8 cellular contexts compared by ENCODE assay signal in genomic region chr9:130694205-130694604, GRCh38. TPM values are rescaled to one million over a fixed set of nuclear protein-coding genes. Genes with fewer than 3 reads are reported as not detected.
DNase-seq lines count a peak whose midpoint lies in the region; ATAC-seq and TF ChIP-seq lines count a peak whose summit lies in the region.

No MANE protein-coding gene starts in this region.

- H3K4ac ChIP-seq in neuronal stem cell (ENCODE audit: low read length): no peak overlapping the region

- H3K9me3 ChIP-seq in DND-41 (ENCODE audit: insufficient read depth, low read length, severe bottlenecking): no peaks in the 10 kb centered on the region
- H3K9me3 ChIP-seq in OCI-LY1 (ENCODE audit: low read length): no peaks in the 10 kb centered on the region; the same call in 1 of the 2 replicates
- H3K9me3 ChIP-seq in effector memory CD4-positive, alpha-beta T cell (ENCODE audit: control insufficient read depth, low read length): no peaks in the 10 kb centered on the region
- H3K9me3 ChIP-seq in neuronal stem cell (replicated peaks in 1 of 2; ENCODE audit: control insufficient read depth in 2 of 2, insufficient read depth in 1 of 2, low read depth in 1 of 2, low read length in 2 of 2): no peaks in the 10 kb centered on the region

- H3K4me1 ChIP-seq in DND-41 (ENCODE audit: insufficient read depth, low read length) (peaks cover 35% of the 10 kb centered on the region), OCI-LY1 (ENCODE audit: insufficient read depth, low read length, severe bottlenecking) (peaks cover 26% of the 10 kb centered on the region), neuronal stem cell (ENCODE audit: control insufficient read depth in 2 of 2, insufficient read depth in 1 of 2, low read depth in 1 of 2, low read length in 2 of 2) (peaks cover 5 to 9% of the 10 kb centered on the region in 2 donors)
- peaks cover 12% of the 10 kb centered on the region for H3K4me1 ChIP-seq in effector memory CD4-positive, alpha-beta T cell (ENCODE audit: control insufficient read depth, insufficient read depth, low read length, poor library complexity, severe bottlenecking)

- no peaks in the 10 kb centered on the region for H3K9me2 ChIP-seq in OCI-LY1 (ENCODE audit: low read depth, low read length)

- no peak overlapping the region for H3K18ac ChIP-seq in neuronal stem cell (ENCODE audit: low read length)

- no CpG with 5 or more reads among the region's 8 CpGs for WGBS in neuronal stem cell (ENCODE audit: extremely low coverage in 2 of 2, insufficient read length in 2 of 2, insufficient replicate concordance in 1 of 2), 2 donors

- H3K79me2 ChIP-seq in DND-41 (ENCODE audit: insufficient read depth, low read length): peaks cover 53% of the 10 kb centered on the region
- peaks cover 19% of the 10 kb centered on the region for H3K79me2 ChIP-seq in OCI-LY1 (ENCODE audit: insufficient read depth, low read length)

- H3K4me2 ChIP-seq in DND-41 (ENCODE audit: insufficient read depth, low read length): peak overlapping the region; percentile 71
- H3K4me2 ChIP-seq in OCI-LY1 (ENCODE audit: low read length): peak overlapping the region; percentile 80
- peak overlapping the region; percentile 67 for H3K4me2 ChIP-seq in neuronal stem cell (ENCODE audit: insufficient read depth, low read length, poor library complexity, severe bottlenecking)

- no peaks in the 10 kb centered on the region for H3K27me3 ChIP-seq in DND-41 (ENCODE audit: insufficient read depth, low read length, poor library complexity)
- H3K27me3 ChIP-seq in OCI-LY1 (ENCODE audit: insufficient read depth, low read length): no peaks in the 10 kb centered on the region
- no peaks in the 10 kb centered on the region for H3K27me3 ChIP-seq in effector memory CD4-positive, alpha-beta T cell (replicated peaks; ENCODE audit: control insufficient read depth, insufficient read depth, low read length, poor library complexity, severe bottlenecking)
- no peaks in the 10 kb centered on the region for H3K27me3 ChIP-seq in neuronal stem cell (ENCODE audit: control insufficient read depth in 3 of 3, insufficient read depth in 3 of 3, low read depth in 1 of 3, low read length in 3 of 3)

- DNase-seq in DND-41: no peak
- DNase-seq in effector memory CD4-positive, alpha-beta T cell: no peak
- DNase-seq in neuronal stem cell (ENCODE audit: low spot score): no peak
- no peak for DNase-seq in SHP77 treated with DMSO at 0.1 percent for 48 hours (lab: John Stamatoyannopoulos, UW)
- DNase-seq in NCI-H524 (lab: John Stamatoyannopoulos, UW): no peak
- no peak for DNase-seq in HEK293T (ENCODE audit: extremely low spot score)

- H3F3A ChIP-seq in OCI-LY1 (ENCODE audit: insufficient read depth, low read length): no peaks in the 10 kb centered on the region

- CTCF ChIA-PET in HEK293T (lab: Yijun Ruan, JAX): interaction anchor here (1.0 to 1.1 kb wide), 2 partner anchors 10 to 13 kb away, joined by 3 read pairs; no protein-coding TSS in a partner anchor

- H3K4me3 ChIP-seq in DND-41 (ENCODE audit: low read depth in 1 of 2, low read length in 2 of 2) (peak overlapping the region; percentile 46 to 85), OCI-LY1 (ENCODE audit: low read depth, low read length, poor library complexity, severe bottlenecking) (peak overlapping the region; percentile 95), neuronal stem cell (ENCODE audit: low read length in 2 of 2) (peak overlapping the region; percentile 91)
- peak overlapping the region; percentile 80 for H3K4me3 ChIP-seq in effector memory CD4-positive, alpha-beta T cell (ENCODE audit: insufficient read depth, low read depth, low read length, poor library complexity, severe bottlenecking)

- H3K36me3 ChIP-seq in DND-41 (ENCODE audit: insufficient read depth, low read length) (peaks cover 41% of the 10 kb centered on the region), OCI-LY1 (ENCODE audit: insufficient read depth, low read length) (peaks cover 44% of the 10 kb centered on the region), neuronal stem cell (replicated peaks in 1 of 2; ENCODE audit: control insufficient read depth in 2 of 2, insufficient read depth in 2 of 2, low read length in 2 of 2) (peaks cover 28 to 42% of the 10 kb centered on the region in 2 donors)
- H3K36me3 ChIP-seq in effector memory CD4-positive, alpha-beta T cell (ENCODE audit: control insufficient read depth, insufficient read depth, low read length): peaks cover 31% of the 10 kb centered on the region

- no peak overlapping the region for H3K23ac ChIP-seq in neuronal stem cell (ENCODE audit: low read depth, low read length, poor library complexity)

- H4K20me1 ChIP-seq in DND-41 (ENCODE audit: insufficient read depth, low read length) (peaks cover 31% of the 10 kb centered on the region; the same call in 1 of the 2 replicates), OCI-LY1 (ENCODE audit: insufficient read depth, low read length) (no peaks in the 10 kb centered on the region)

- TF ChIP-seq CTCF in DND-41 (IDR thresholded peaks at IDR 0.05; ENCODE audit: borderline replicate concordance, extremely low read depth, low read length, poor library complexity, severe bottlenecking) (no peak), OCI-LY1 (IDR thresholded peaks at IDR 0.05; ENCODE audit: low read length) (no peak)

- H2BK15ac ChIP-seq in neuronal stem cell (ENCODE audit: low read length): no peak overlapping the region

- H2AK5ac ChIP-seq in neuronal stem cell (ENCODE audit: low read depth, low read length): no peak overlapping the region

- peak overlapping the region; percentile 73 for H3K9ac ChIP-seq in DND-41 (ENCODE audit: low read depth, low read length)
- peak overlapping the region; percentile 98 for H3K9ac ChIP-seq in OCI-LY1 (ENCODE audit: low read length)
- peak overlapping the region; percentile 82 for H3K9ac ChIP-seq in neuronal stem cell (ENCODE audit: low read depth, low read length, poor library complexity)

- no peak for ATAC-seq in DND-41 (ENCODE audit: insufficient read depth, low read depth)
- no peak for ATAC-seq in HG02610 (IDR thresholded peaks at IDR 0.05; ENCODE audit: unreplicated experiment)

- H2AFZ ChIP-seq in DND-41 (ENCODE audit: low read depth, low read length): peak overlapping the region; percentile 66; the same call in 1 of the 2 replicates
- no peak overlapping the region for H2AFZ ChIP-seq in OCI-LY1 (ENCODE audit: low read length)
- peak overlapping the region; percentile 81 for H2AFZ ChIP-seq in neuronal stem cell (ENCODE audit: low read length)

- no peak overlapping the region for H4K8ac ChIP-seq in neuronal stem cell (ENCODE audit: low read depth, low read length)

- H4K91ac ChIP-seq in neuronal stem cell (ENCODE audit: low read depth, low read length, poor library complexity): no peak overlapping the region

- H2BK12ac ChIP-seq in neuronal stem cell (ENCODE audit: low read length): no peak overlapping the region

- no peak overlapping the region for H3K14ac ChIP-seq in neuronal stem cell (ENCODE audit: low read length)

- POLR2A ChIA-PET in HEK293T (lab: Yijun Ruan, JAX): interaction anchor here (0.7 to 1.7 kb wide), 5 partner anchors 9 to 256 kb away, joined by 3 to 15 read pairs (median 3); no protein-coding TSS in a partner anchor

- H2BK5ac ChIP-seq in neuronal stem cell (ENCODE audit: low read length): no peak overlapping the region

- H3K79me1 ChIP-seq in neuronal stem cell (ENCODE audit: low read depth, low read length): peaks cover 11% of the 10 kb centered on the region

- peak overlapping the region; percentile 76 for H3K27ac ChIP-seq in DND-41 (ENCODE audit: low read length)
- peak overlapping the region; percentile 31 for H3K27ac ChIP-seq in OCI-LY1 (ENCODE audit: low read depth, low read length, poor library complexity, severe bottlenecking)
- H3K27ac ChIP-seq in effector memory CD4-positive, alpha-beta T cell (ENCODE audit: insufficient read depth, low read length, poor library complexity, severe bottlenecking): peak overlapping the region; percentile 66
- H3K27ac ChIP-seq in neuronal stem cell (replicated peaks; ENCODE audit: low read length): no peak overlapping the region

- no peak overlapping the region for H2BK120ac ChIP-seq in neuronal stem cell (ENCODE audit: low read depth, low read length)

TF ChIP-seq in HEK293T, 16 proteins besides CTCF, POLR2A, EP300 and RAD21:
- TF ChIP-seq NFRKB (IDR thresholded peaks at IDR 0.05) (no peak), HDGF (IDR thresholded peaks at IDR 0.05; ENCODE audit: borderline replicate concordance) (no peak), BHLHE40 (IDR thresholded peaks at IDR 0.05; ENCODE audit: borderline replicate concordance) (no peak), SUZ12 (IDR thresholded peaks at IDR 0.05) (no peak), PKNOX1 (IDR thresholded peaks at IDR 0.05) (no peak), SP1 (IDR thresholded peaks at IDR 0.05) (no peak), TARDBP (IDR thresholded peaks at IDR 0.05) (no peak)

RNA-seq across cellular contexts. Expression of gene EXOSC2, which starts 0.6 kb away (rescaled TPM):
- 29.7 TPM for polyA plus RNA-seq in neuronal stem cell (2013, experiment 1 of 2)
- 28.8 TPM for polyA plus RNA-seq in neuronal stem cell (2013, experiment 2 of 2)

RNA-seq across cellular contexts. Expression of gene PRDM12, which starts 29.8 kb away (rescaled TPM):
- 0.22 TPM for polyA plus RNA-seq in neuronal stem cell (2013, experiment 1 of 2)
- 0.15 TPM for polyA plus RNA-seq in neuronal stem cell (2013, experiment 2 of 2)
